Comparison of ENCODE assay signal across 20 cellular contexts in the genomic region with DNA sequence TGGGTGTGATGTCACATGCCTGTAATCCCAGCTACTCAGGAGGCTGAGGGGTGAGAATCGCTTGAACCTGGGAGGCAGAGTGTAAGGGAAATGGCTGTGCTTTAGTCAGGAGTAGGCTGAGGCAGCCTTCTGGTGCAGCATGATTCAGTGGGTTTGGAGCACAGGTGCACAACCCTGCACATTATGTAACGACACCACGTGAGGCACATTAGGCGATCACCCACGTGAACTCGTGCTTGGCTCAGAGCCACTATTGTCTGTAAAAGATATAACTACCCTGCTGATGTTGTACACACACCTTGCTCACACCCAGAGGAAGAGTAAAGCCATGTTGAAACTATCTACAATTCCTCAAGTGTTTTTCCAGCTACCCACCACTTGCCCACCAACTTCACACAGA. TPM values are rescaled to one million over a fixed set of nuclear protein-coding genes. Genes with fewer than 3 reads are reported as not detected.
DNase-seq lines count a peak whose midpoint lies in the region; ATAC-seq, FAIRE-seq and TF ChIP-seq lines count a peak whose summit lies in the region.
"Had no signal": no experiment of that assay in that cellular context is flagged by ENCODE, and none has a peak within 500 bp of the region (broad histone marks: within the 10 kb centered on the region; RNA-seq: fewer than 3 reads in every experiment).

No MANE protein-coding gene starts in this region.

- in situ Hi-C loops in K562 (cut with MboI) = no loop called here

- no peak overlapping the region for H3K4me3 ChIP-seq in K562
- H3K4me3 ChIP-seq in neuronal stem cell (ENCODE audit: low read length in 2 of 2) = no peak overlapping the region
- no peak overlapping the region for H3K4me3 ChIP-seq in A673 (ENCODE audit: low read depth, low read length, poor library complexity, severe bottlenecking)
- H3K4me3 ChIP-seq: GM23248 had no signal

- WGBS in K562 (ENCODE audit: insufficient coverage, low coverage, missing lambda C conversion rate) = 4% methylated on average over 6 of the region's 6 CpGs
- WGBS in neuronal stem cell (ENCODE audit: extremely low coverage in 2 of 2, insufficient read length in 2 of 2, insufficient replicate concordance in 1 of 2), 2 donors = no CpG with 5 or more reads among the region's 6 CpGs

- TF ChIP-seq RAD21 in Ishikawa (IDR thresholded peaks at IDR 0.05; ENCODE audit: low read depth) = no peak
- no peak for TF ChIP-seq RAD21 in K562 (CRISPR knock-in tag; conservative IDR thresholded peaks at IDR 0.05 in 1 of 2, IDR thresholded peaks at IDR 0.05 in 1 of 2)

- no peak overlapping the region for H4K91ac ChIP-seq in neuronal stem cell (ENCODE audit: low read depth, low read length, poor library complexity)

- H3K4me2 ChIP-seq in K562 (ENCODE audit: insufficient read depth, low read length) (no peak overlapping the region), neuronal stem cell (ENCODE audit: insufficient read depth, low read length, poor library complexity, severe bottlenecking) (no peak overlapping the region)

- H2BK5ac ChIP-seq in neuronal stem cell (ENCODE audit: low read length) = no peak overlapping the region

- no TSS peak for BruUV-seq in K562 (replicated peaks; lab: Mats Ljungman, UMichigan)
- BruUV-seq in A673 (replicated peaks; lab: Mats Ljungman, UMichigan) = no TSS peak

- no peaks in the 10 kb centered on the region for H3K9me1 ChIP-seq in K562 (ENCODE audit: control insufficient read depth, insufficient read depth, low read length)

- H3K27ac ChIP-seq in K562 (ENCODE audit: extremely low read depth, low read depth, low read length) (no peak overlapping the region), neuronal stem cell (replicated peaks; ENCODE audit: low read length) (no peak overlapping the region), A673 (ENCODE audit: low read depth, low read length, poor library complexity, severe bottlenecking) (no peak overlapping the region)
- H3K27ac ChIP-seq: GM23248 had no signal

- FAIRE-seq in K562 (lab: Jason Lieb, UNC) = no peak
- FAIRE-seq: D721Med, G401.6, GM12891, H54 had no signal

- no peak overlapping the region for H2BK12ac ChIP-seq in neuronal stem cell (ENCODE audit: low read length)

- intact Hi-C loops in K562 (cut with micrococcal nuclease) (no loop called here), A673 (cut with micrococcal nuclease; ENCODE audit: unreplicated experiment) (no loop called here), Right ventricle myocardium inferior (cut with DNase I) (no loop called here)

- no peak overlapping the region for H3K4ac ChIP-seq in neuronal stem cell (ENCODE audit: low read length)

- H4K8ac ChIP-seq in neuronal stem cell (ENCODE audit: low read depth, low read length) = no peak overlapping the region

- no peak for TF ChIP-seq POLR2A in K562 (conservative IDR thresholded peaks at IDR 0.05)

- H3K9ac ChIP-seq in K562 (ENCODE audit: insufficient read depth in 1 of 2, low read depth in 2 of 2, low read length in 2 of 2) (no peak overlapping the region), neuronal stem cell (ENCODE audit: low read depth, low read length, poor library complexity) (no peak overlapping the region)
- H3K9ac ChIP-seq: GM23248 had no signal

- POLR2A ChIA-PET in K562 (lab: Yijun Ruan, JAX) (interaction anchor here (0.6 to 1.0 kb wide), 2 partner anchors 14 to 377 kb away, joined by 3 to 4 read pairs; no protein-coding TSS in a partner anchor), A673 (lab: Charles Lee; ENCODE audit: low non-redundant PET) (no interaction called here)

- DNase-seq in NCI-H2171 treated with DMSO at 0.1 percent for 48 hours (lab: John Stamatoyannopoulos, UW) = peak; percentile 57
- DNase-seq in K562 (ENCODE audit: extremely low read depth in 1 of 4, low spot score in 3 of 4) = no peak
- no peak for DNase-seq in neuronal stem cell (ENCODE audit: low spot score)
- no peak for DNase-seq in activated naive CD4-positive, alpha-beta T cell treated with anti-CD3 and anti-CD28 coated beads, Interleukin-2, amount 50 U/mL, for 16 hours
- DNase-seq in A673 (ENCODE audit: low spot score) = no peak
- DNase-seq in retina = no peak
- DNase-seq in Right ventricle myocardium inferior (ENCODE audit: missing footprints) = no peak
- DNase-seq: ACHN; BE2C; C1 segment of cervical spinal cord; CD4-positive, CD25-positive, alpha-beta regulatory T cell; CD8-positive, alpha-beta memory T cell; COR-L47; GM23248; HCEC 1CT had no signal

- H2BK120ac ChIP-seq in neuronal stem cell (ENCODE audit: low read depth, low read length) = no peak overlapping the region

- CTCF ChIA-PET in K562 (lab: Yijun Ruan, JAX; ENCODE audit: low intra/inter-chr PET ratio) (no interaction called here), A673 (lab: Charles Lee) (no interaction called here)

- no peaks in the 10 kb centered on the region for H3K36me3 ChIP-seq in K562 (ENCODE audit: control insufficient read depth, insufficient read depth, low read length)
- peaks cover 0 to 4% of the 10 kb centered on the region in 2 donors for H3K36me3 ChIP-seq in neuronal stem cell (replicated peaks in 1 of 2; ENCODE audit: control insufficient read depth in 2 of 2, insufficient read depth in 2 of 2, low read length in 2 of 2)
- H3K36me3 ChIP-seq in A673 (ENCODE audit: insufficient read depth, low read length, poor library complexity, severe bottlenecking) = no peaks in the 10 kb centered on the region
- H3K36me3 ChIP-seq: BE2C had no signal

- no peaks in the 10 kb centered on the region for H3K79me1 ChIP-seq in neuronal stem cell (ENCODE audit: low read depth, low read length)

- H2AK5ac ChIP-seq in neuronal stem cell (ENCODE audit: low read depth, low read length) = peak overlapping the region; percentile 21

- H3K9me3 ChIP-seq in K562 (replicated peaks; ENCODE audit: control insufficient read depth, insufficient read depth, low read depth, low read length) (no peaks in the 10 kb centered on the region), neuronal stem cell (replicated peaks in 1 of 2; ENCODE audit: control insufficient read depth in 2 of 2, insufficient read depth in 1 of 2, low read depth in 1 of 2, low read length in 2 of 2) (peaks cover 0 to 1% of the 10 kb centered on the region in 2 donors), A673 (ENCODE audit: low read depth, low read length, poor library complexity, severe bottlenecking) (no peaks in the 10 kb centered on the region)
- H3K9me3 ChIP-seq: BE2C had no signal

- H3K4me1 ChIP-seq in K562 (replicated peaks in 1 of 2; ENCODE audit: control insufficient read depth in 2 of 2, insufficient read depth in 2 of 2, low read length in 2 of 2) (no peaks in the 10 kb centered on the region), neuronal stem cell (ENCODE audit: control insufficient read depth in 2 of 2, insufficient read depth in 1 of 2, low read depth in 1 of 2, low read length in 2 of 2) (no peaks in the 10 kb centered on the region), A673 (ENCODE audit: insufficient read depth, low read length, poor library complexity, severe bottlenecking) (no peaks in the 10 kb centered on the region)
- H3K4me1 ChIP-seq: BE2C had no signal

- no peak overlapping the region for H2AFZ ChIP-seq in K562 (ENCODE audit: low read depth, low read length)
- no peak overlapping the region for H2AFZ ChIP-seq in neuronal stem cell (ENCODE audit: low read length)
- H2AFZ ChIP-seq: GM23248 had no signal

- no peaks in the 10 kb centered on the region for H4K20me1 ChIP-seq in K562 (replicated peaks; ENCODE audit: control insufficient read depth, insufficient read depth, low read length)

- no peak for TF ChIP-seq EP300 in Ishikawa (IDR thresholded peaks at IDR 0.05; ENCODE audit: borderline replicate concordance)
- no peak for TF ChIP-seq EP300 in K562 (IDR thresholded peaks at IDR 0.05; ENCODE audit: low read length)

- no peak overlapping the region for H3K23ac ChIP-seq in neuronal stem cell (ENCODE audit: low read depth, low read length, poor library complexity)

- no peak overlapping the region for H2BK15ac ChIP-seq in neuronal stem cell (ENCODE audit: low read length)

- no peaks in the 10 kb centered on the region for H3K79me2 ChIP-seq in K562 (ENCODE audit: control insufficient read depth, insufficient read depth, low read length)

- ATAC-seq in K562 (no peak; the same call in 1 of the 3 replicates), Right ventricle myocardium inferior (no peak)

- TF ChIP-seq CTCF in K562 (IDR thresholded peaks at IDR 0.05 in 2 of 3, conservative IDR thresholded peaks at IDR 0.05 in 1 of 3; ENCODE audit: insufficient read depth in 2 of 3, low read depth in 1 of 3, low read length in 3 of 3) (no peak), A673 (conservative IDR thresholded peaks at IDR 0.05; ENCODE audit: low read depth, low read length) (no peak)

- no peak overlapping the region for H3K14ac ChIP-seq in neuronal stem cell (ENCODE audit: low read length)

- no peak overlapping the region for H3K18ac ChIP-seq in neuronal stem cell (ENCODE audit: low read length)

- H3K27me3 ChIP-seq in K562 (ENCODE audit: control insufficient read depth in 2 of 2, insufficient read depth in 2 of 2, low read length in 2 of 2) (no peaks in the 10 kb centered on the region), neuronal stem cell (ENCODE audit: control insufficient read depth in 3 of 3, insufficient read depth in 3 of 3, low read depth in 1 of 3, low read length in 3 of 3) (no peaks in the 10 kb centered on the region), A673 (replicated peaks; ENCODE audit: insufficient read depth, low read depth, low read length, poor library complexity) (no peaks in the 10 kb centered on the region)
- H3K27me3 ChIP-seq: BE2C had no signal

RNA-seq across cellular contexts. Expression of a gene that starts 54.8 kb away (rescaled TPM):
- 42.4 and 165 TPM in 2 replicates for total RNA-seq in K562 (2011; cell fraction: chromatin; rRNA removed; ENCODE audit: low replicate concordance)
- total RNA-seq in K562 (2011; cell fraction: nucleolus; rRNA removed) = 17.0 and 27.1 TPM in 2 replicates
- total RNA-seq in K562 (2011; cell fraction: nucleoplasm; rRNA removed) = 58.4 and 78.7 TPM in 2 replicates
- 121 and 156 TPM in 2 replicates for total RNA-seq in K562 (2014; rRNA removed)
- 236 and 258 TPM in 2 replicates for total RNA-seq in K562 (2014; rRNA removed; fragmentation: Illumina TruSeq; extraction: Trizol)
- 196 and 209 TPM in 2 replicates for total RNA-seq in K562 (2015; rRNA removed; fragmentation: Illumina TruSeq; extraction: Trizol)
- 122 and 132 TPM in 2 replicates for total RNA-seq in K562 (2021)
- 145 and 211 TPM in 2 replicates for polyA plus RNA-seq in K562 (2011; rRNA removed)
- 32.2 and 67.4 TPM in 2 replicates for polyA plus RNA-seq in K562 (2011; cell fraction: cytosol; rRNA removed)
- 47.3 and 75.8 TPM in 2 replicates for polyA plus RNA-seq in K562 (2011; cell fraction: nucleus; rRNA removed)
- 104 and 142 TPM in 2 replicates for polyA plus RNA-seq in K562 (2012)
- 227 and 286 TPM in 2 replicates for polyA plus RNA-seq in K562 (2014; fragmentation: Illumina TruSeq; extraction: Trizol)
- 100 to 1,000 TPM; 182 to 186 TPM for polyA plus RNA-seq in K562 (2014; fragmentation: Nextera tagmentation; extraction: Ambion mirVana)
- 182 and 189 TPM in 2 replicates for polyA plus RNA-seq in K562 (2014; rRNA removed)
- polyA minus RNA-seq in K562 (2011; rRNA and poly(A)+ RNA removed) = 224 and 232 TPM in 2 replicates
- 70.7 and 73.4 TPM in 2 replicates for polyA minus RNA-seq in K562 (2011; cell fraction: cytosol; rRNA and poly(A)+ RNA removed)
- polyA minus RNA-seq in K562 (2011; cell fraction: nucleus; rRNA and poly(A)+ RNA removed) = 34.3 and 68.2 TPM in 2 replicates
- 89.0 TPM for polyA plus RNA-seq in neuronal stem cell (2013, experiment 1 of 2)
- polyA plus RNA-seq in neuronal stem cell (2013, experiment 2 of 2) = 90.9 TPM
- total RNA-seq in A673 (2021) = 86.1 and 95.1 TPM in 2 replicates
- 27.2 TPM for total RNA-seq in Right ventricle myocardium inferior
